Comparison of ENCODE assay signal across 18 cellular contexts in the genomic region with DNA sequence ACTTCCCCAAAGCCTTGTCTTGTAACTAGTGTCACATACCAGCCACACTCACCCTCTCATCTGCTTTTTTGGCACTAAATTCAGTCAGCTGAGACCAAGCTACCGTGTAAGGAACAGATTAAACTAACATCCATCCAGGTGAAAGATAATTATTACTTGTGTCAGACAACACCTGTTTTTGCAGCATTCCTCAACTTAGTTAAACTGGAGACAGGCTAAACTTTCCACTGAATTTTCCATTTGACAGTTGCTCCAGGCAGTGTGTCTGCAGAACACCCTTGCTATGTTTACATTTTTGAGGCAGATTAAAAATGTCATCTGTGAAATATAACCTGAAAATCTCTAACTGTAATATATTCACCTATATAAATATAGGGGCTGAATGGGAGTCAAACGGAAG.
DNase-seq lines count a peak whose midpoint lies in the region; ATAC-seq and FAIRE-seq lines count a peak whose summit lies in the region.
"Had no signal": no experiment of that assay in that cellular context is flagged by ENCODE, and none has a peak within 500 bp of the region (broad histone marks: within the 10 kb centered on the region; RNA-seq: fewer than 3 reads in every experiment).

No MANE protein-coding gene starts in this region.

- peak overlapping the region; percentile 26 for H3K27ac Mint-ChIP-seq in activated naive CD4-positive, alpha-beta T cell treated with anti-CD3 and anti-CD28 coated beads, Interleukin-2, amount 50 U/mL, for 24 hours
- H3K27ac Mint-ChIP-seq: B cell; CD14-positive monocyte; CD8-positive, alpha-beta T cell; HFFc6; IgD-negative memory B cell had no signal

- peaks cover 4% of the 10 kb centered on the region for H3K27me3 Mint-ChIP-seq in activated naive CD4-positive, alpha-beta T cell treated with anti-CD3 and anti-CD28 coated beads, Interleukin-2, amount 50 U/mL, for 24 hours

- FAIRE-seq in HTR-8/SVneo (lab: Jason Lieb, UNC) = peak; percentile 16
- FAIRE-seq: GM19239 had no signal

- H3K4me1 Mint-ChIP-seq in activated naive CD4-positive, alpha-beta T cell treated with anti-CD3 and anti-CD28 coated beads, Interleukin-2, amount 50 U/mL, for 24 hours = peaks cover 18% of the 10 kb centered on the region
- H3K4me1 Mint-ChIP-seq: B cell, IgD-negative memory B cell had no signal

- no peak for DNase-seq in activated naive CD4-positive, alpha-beta T cell treated with anti-CD3 and anti-CD28 coated beads, Interleukin-2, amount 50 U/mL, for 16 hours
- DNase-seq in HTR-8/SVneo (ENCODE audit: insufficient read length, low spot score) (peak; percentile 20), left kidney (ENCODE audit: low read depth, low spot score) (peak; percentile 17), occipital lobe (lab: John Stamatoyannopoulos, UW) (no peak)
- DNase-seq: Caco-2; CD8-positive, alpha-beta T cell; DND-41; GDM1; HCEC 1CT; HFFc6; KG1 had no signal

- no peaks in the 10 kb centered on the region for H3K9me3 Mint-ChIP-seq in activated naive CD4-positive, alpha-beta T cell treated with anti-CD3 and anti-CD28 coated beads, Interleukin-2, amount 50 U/mL, for 24 hours
- H3K9me3 Mint-ChIP-seq: HFFc6, IgD-negative memory B cell had no signal

- no peak for ATAC-seq in HG03342 (IDR thresholded peaks at IDR 0.05; ENCODE audit: unreplicated experiment)
- ATAC-seq in GM21717 (IDR thresholded peaks at IDR 0.05; ENCODE audit: unreplicated experiment) = no peak
- ATAC-seq: CD8-positive, alpha-beta T cell had no signal

- no peak overlapping the region for H3K4me3 Mint-ChIP-seq in activated naive CD4-positive, alpha-beta T cell treated with anti-CD3 and anti-CD28 coated beads, Interleukin-2, amount 50 U/mL, for 24 hours
- H3K4me3 Mint-ChIP-seq: B cell; CD8-positive, alpha-beta T cell; HFFc6; IgD-negative memory B cell had no signal

- no peaks in the 10 kb centered on the region for H3K36me3 Mint-ChIP-seq in activated naive CD4-positive, alpha-beta T cell treated with anti-CD3 and anti-CD28 coated beads, Interleukin-2, amount 50 U/mL, for 24 hours
- H3K36me3 Mint-ChIP-seq: CD14-positive monocyte; CD8-positive, alpha-beta T cell; IgD-negative memory B cell had no signal

Comparison
In these comparisons a context has a peak if more than half of its experiments do, and no peak if none do; other contexts are left out.
1. DNase-seq: peak in HTR-8/SVneo (single experiment) and left kidney (single experiment); none in activated naive CD4-positive, alpha-beta T cell treated with anti-CD3 and anti-CD28 coated beads, Interleukin-2, amount 50 U/mL, for 16 hours (single experiment) and occipital lobe (single experiment).